Comparison of ENCODE assay signal across 1 cellular context in genomic region chr2:8570637-8571036, GRCh38.
TF ChIP-seq lines count a peak whose summit lies in the region.

No MANE protein-coding gene starts in this region.

TF ChIP-seq in H1, 55 proteins besides CTCF, POLR2A, EP300 and RAD21 (continued from another document):
- TF ChIP-seq MAX (IDR thresholded peaks at IDR 0.05), result no peak
